9 cellular contexts compared by ENCODE assay signal in the genomic region with DNA sequence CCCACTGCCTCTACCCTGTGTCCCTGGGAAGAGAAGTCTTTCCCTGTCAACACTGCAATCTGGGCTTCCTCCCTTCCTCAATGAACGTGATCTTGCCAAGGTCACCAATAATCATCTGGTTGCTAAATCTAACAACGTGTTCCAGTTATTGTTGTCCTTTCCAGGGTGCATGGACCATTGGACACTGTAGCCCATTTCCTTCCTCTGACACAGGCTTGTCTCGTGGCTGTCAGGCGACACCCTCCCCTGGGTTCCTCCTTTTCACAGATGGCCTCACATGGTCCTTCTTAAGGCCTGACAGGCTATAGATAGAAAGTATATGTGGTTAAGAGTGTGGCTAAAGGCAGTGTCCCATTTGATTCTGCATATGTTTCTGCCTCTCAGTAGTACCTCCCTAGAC.
DNase-seq lines count a peak whose midpoint lies in the region; ATAC-seq and TF ChIP-seq lines count a peak whose summit lies in the region.
"Had no signal": no experiment of that assay in that cellular context is flagged by ENCODE, and none has a peak within 500 bp of the region (broad histone marks: within the 10 kb centered on the region; RNA-seq: fewer than 3 reads in every experiment).

No MANE protein-coding gene starts in this region.

- CTCF ChIA-PET in mammary epithelial cell (lab: Charles Lee; ENCODE audit: low non-redundant PET), result no interaction called here

- H3K4me3 ChIP-seq in colonic mucosa (no peak overlapping the region), psoas muscle (no peak overlapping the region), mammary epithelial cell (replicated peaks in 1 of 3; ENCODE audit: insufficient read depth in 1 of 3, low read depth in 2 of 3, low read length in 3 of 3) (no peak overlapping the region)

- H3K27ac Mint-ChIP-seq in stimulated activated naive CD8-positive, alpha-beta T cell treated with anti-CD3 and anti-CD28 coated beads, Interleukin-15, amount 100 ng/mL, for 72 hours, result no peak overlapping the region
- no peak overlapping the region for H3K27ac Mint-ChIP-seq in progenitor cell of endocrine pancreas
- H3K27ac Mint-ChIP-seq: IgD-negative memory B cell had no signal

- peak; percentile 57 for ATAC-seq in GM18870 (IDR thresholded peaks at IDR 0.05; ENCODE audit: unreplicated experiment)
- ATAC-seq in HG03159 (IDR thresholded peaks at IDR 0.05; ENCODE audit: unreplicated experiment), result peak; percentile 41
- peak in 3 of 4 donors; percentile 9 to 53 (median 39) for ATAC-seq in psoas muscle
- no peak for ATAC-seq in stimulated activated naive CD8-positive, alpha-beta T cell treated with anti-CD3 and anti-CD28 coated beads, Interleukin-15, amount 100 ng/mL, for 72 hours
- no peak for ATAC-seq in GM21717 (IDR thresholded peaks at IDR 0.05; ENCODE audit: unreplicated experiment)

- H3K9ac ChIP-seq in colonic mucosa (ENCODE audit: low read depth in 2 of 2, low read length in 2 of 2), result no peak overlapping the region
- H3K9ac ChIP-seq in mammary epithelial cell (ENCODE audit: insufficient read depth, low read length), result no peak overlapping the region

- H3K9me3 ChIP-seq in colonic mucosa (no peaks in the 10 kb centered on the region), psoas muscle (no peaks in the 10 kb centered on the region), mammary epithelial cell (replicated peaks; ENCODE audit: insufficient read depth, low read length) (no peaks in the 10 kb centered on the region)

- peaks cover 73% of the 10 kb centered on the region for H3K27me3 Mint-ChIP-seq in stimulated activated naive CD8-positive, alpha-beta T cell treated with anti-CD3 and anti-CD28 coated beads, Interleukin-15, amount 100 ng/mL, for 72 hours
- peaks cover 60% of the 10 kb centered on the region for H3K27me3 Mint-ChIP-seq in progenitor cell of endocrine pancreas

- in situ Hi-C loops in mammary epithelial cell (cut with MboI; ENCODE audit: low sequenced_read_pairs in 2 of 2), result no loop called here

- H2AFZ ChIP-seq in mammary epithelial cell (ENCODE audit: low read depth, low read length), result no peak overlapping the region

- dilution Hi-C loops in mammary epithelial cell (cut with HindIII; ENCODE audit: low sequenced_read_pairs), result no loop called here

- peaks cover 9% of the 10 kb centered on the region for H3K4me1 Mint-ChIP-seq in stimulated activated naive CD8-positive, alpha-beta T cell treated with anti-CD3 and anti-CD28 coated beads, Interleukin-15, amount 100 ng/mL, for 72 hours
- H3K4me1 Mint-ChIP-seq in progenitor cell of endocrine pancreas (ENCODE audit: low read depth), result peaks cover 5% of the 10 kb centered on the region

- H3K36me3 ChIP-seq in colonic mucosa (no peaks in the 10 kb centered on the region), psoas muscle (ENCODE audit: insufficient read depth in 1 of 2, low read depth in 1 of 2) (no peaks in the 10 kb centered on the region), mammary epithelial cell (ENCODE audit: insufficient read depth, low read length) (no peaks in the 10 kb centered on the region)

- H3K4me2 ChIP-seq in mammary epithelial cell (ENCODE audit: insufficient read depth, low read depth, low read length), result no peak overlapping the region

- 27 to 39% (median 35%) methylated on average over 4 of the region's 4 CpGs for WGBS in psoas muscle, 3 donors
- 85% methylated on average over 4 of the region's 4 CpGs for WGBS in mammary epithelial cell (ENCODE audit: low coverage, missing lambda C conversion rate)

- BruUV-seq in mammary epithelial cell (replicated peaks; lab: Mats Ljungman, UMichigan), result no TSS peak

- no peaks in the 10 kb centered on the region for H3K79me2 ChIP-seq in mammary epithelial cell (ENCODE audit: insufficient read depth, low read length)

- no peak for TF ChIP-seq CTCF in colonic mucosa (IDR thresholded peaks at IDR 0.05)
- TF ChIP-seq CTCF in psoas muscle (IDR thresholded peaks at IDR 0.05), result no peak
- TF ChIP-seq CTCF in mammary epithelial cell (conservative IDR thresholded peaks at IDR 0.05 in 1 of 2, IDR thresholded peaks at IDR 0.05 in 1 of 2; ENCODE audit: extremely low read depth in 1 of 2, insufficient read depth in 1 of 2, low read depth in 1 of 2, low read length in 2 of 2), result no peak
- TF ChIP-seq CTCF in progenitor cell of endocrine pancreas (IDR thresholded peaks at IDR 0.05; ENCODE audit: unreplicated experiment), result no peak

- intact Hi-C loops in colonic mucosa (cut with DNase I), result no loop called here
- intact Hi-C loops in psoas muscle (cut with DNase I), result loop anchor here in 1 of 2 donors (5.0 kb wide), 2 partner anchors 66 to 189 kb away; partner anchors contain the start of gene STARD13
- intact Hi-C loops in mammary epithelial cell (cut with micrococcal nuclease), result no loop called here

- H3K27me3 ChIP-seq in colonic mucosa (no peaks in the 10 kb centered on the region), psoas muscle (ENCODE audit: insufficient read depth in 3 of 3, low read length in 2 of 3) (no peaks in the 10 kb centered on the region), mammary epithelial cell (ENCODE audit: insufficient read depth, low read length) (peaks cover 2% of the 10 kb centered on the region)

- H4K20me1 ChIP-seq in mammary epithelial cell (ENCODE audit: insufficient read depth, low read length), result no peaks in the 10 kb centered on the region

- DNase-seq in colonic mucosa (peak; percentile 51), psoas muscle (peak; percentile 29 to 67), mammary epithelial cell (no peak), progenitor cell of endocrine pancreas (ENCODE audit: low spot score, unreplicated experiment) (no peak)
- no peak for DNase-seq in stimulated activated naive CD8-positive, alpha-beta T cell treated with anti-CD3 and anti-CD28 coated beads, Interleukin-15, amount 100 ng/mL, for 72 hours

- no peaks in the 10 kb centered on the region for H3K9me3 Mint-ChIP-seq in stimulated activated naive CD8-positive, alpha-beta T cell treated with anti-CD3 and anti-CD28 coated beads, Interleukin-15, amount 100 ng/mL, for 72 hours
- H3K9me3 Mint-ChIP-seq in progenitor cell of endocrine pancreas (ENCODE audit: low read depth), result no peaks in the 10 kb centered on the region
- H3K9me3 Mint-ChIP-seq: IgD-negative memory B cell had no signal

- H3K4me1 ChIP-seq in colonic mucosa, result peaks cover 7% of the 10 kb centered on the region
- H3K4me1 ChIP-seq in psoas muscle, result peaks cover 22% of the 10 kb centered on the region
- H3K4me1 ChIP-seq in mammary epithelial cell (ENCODE audit: insufficient read depth, low read length), result no peaks in the 10 kb centered on the region

- no peak overlapping the region for H3K4me3 Mint-ChIP-seq in stimulated activated naive CD8-positive, alpha-beta T cell treated with anti-CD3 and anti-CD28 coated beads, Interleukin-15, amount 100 ng/mL, for 72 hours
- no peak overlapping the region for H3K4me3 Mint-ChIP-seq in progenitor cell of endocrine pancreas (ENCODE audit: low read depth)

- H3K36me3 Mint-ChIP-seq in progenitor cell of endocrine pancreas (ENCODE audit: insufficient read depth), result no peaks in the 10 kb centered on the region

- H3K27ac ChIP-seq in colonic mucosa (no peak overlapping the region), psoas muscle (peak overlapping the region; percentile 54), mammary epithelial cell (ENCODE audit: insufficient read depth, low read depth, low read length) (no peak overlapping the region)

Comparison
In these comparisons a context has a peak if more than half of its experiments do, and no peak if none do; other contexts are left out.
1. ATAC-seq: peak in GM18870 (single experiment), HG03159 (single experiment) and psoas muscle (3 of 4); none in stimulated activated naive CD8-positive, alpha-beta T cell treated with anti-CD3 and anti-CD28 coated beads, Interleukin-15, amount 100 ng/mL, for 72 hours (single experiment) and GM21717 (single experiment).
2. DNase-seq: peak in colonic mucosa (single experiment) and psoas muscle (2 of 2); none in stimulated activated naive CD8-positive, alpha-beta T cell treated with anti-CD3 and anti-CD28 coated beads, Interleukin-15, amount 100 ng/mL, for 72 hours (0 of 2), mammary epithelial cell (single experiment) and progenitor cell of endocrine pancreas (single experiment).